In the genomic region with DNA sequence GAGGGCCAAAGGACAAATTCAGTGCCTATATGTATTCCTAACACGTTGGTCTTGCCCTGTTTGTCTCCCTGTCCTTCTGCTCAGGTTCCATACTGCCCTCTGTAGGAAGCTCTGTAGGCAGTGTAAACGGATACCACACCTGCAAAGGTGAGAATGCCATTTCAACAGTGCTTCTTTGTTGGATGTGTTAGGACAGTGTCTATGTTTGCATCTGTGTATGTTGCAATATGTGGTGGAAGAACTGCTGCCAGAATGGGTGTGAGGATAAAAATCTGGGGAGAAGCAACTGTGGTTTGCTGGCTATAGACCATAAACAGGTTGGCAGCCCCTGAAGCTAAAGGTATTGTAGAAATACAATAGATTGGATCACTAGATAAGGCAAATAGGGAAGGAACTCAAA, we compare ENCODE assay signal across 10 cellular contexts.
DNase-seq lines count a peak whose midpoint lies in the region; ATAC-seq and TF ChIP-seq lines count a peak whose summit lies in the region.
"Had no signal": no experiment of that assay in that cellular context is flagged by ENCODE, and none has a peak within 500 bp of the region (broad histone marks: within the 10 kb centered on the region; RNA-seq: fewer than 3 reads in every experiment).

No MANE protein-coding gene starts in this region.

- no peaks in the 10 kb centered on the region for H4K20me1 ChIP-seq in HCT116 (ENCODE audit: insufficient read depth)

- no peaks in the 10 kb centered on the region for H3K9me3 ChIP-seq in HCT116 (ENCODE audit: control insufficient read depth in 1 of 2, insufficient read depth in 1 of 2, low read depth in 1 of 2, low read length in 2 of 2)
- H3K9me3 ChIP-seq: SJSA1, uterus had no signal

- H3K27ac Mint-ChIP-seq in immature natural killer cell, result peak overlapping the region in 4 of 6 donors; percentile 2 to 63 (median 22)

- H3K27me3 ChIP-seq in HCT116 (ENCODE audit: insufficient read depth, low read length), result no peaks in the 10 kb centered on the region
- H3K27me3 ChIP-seq: SJSA1, uterus had no signal

- BruUV-seq in HCT116 (replicated peaks; lab: Mats Ljungman, UMichigan), result no TSS peak

- no peak for TF ChIP-seq POLR2A in HCT116 (IDR thresholded peaks at IDR 0.05; ENCODE audit: borderline replicate concordance, extremely low read depth, insufficient read depth, insufficient read length)

- H3K4me3 ChIP-seq in HCT116 (replicated peaks in 1 of 2; ENCODE audit: low read depth in 1 of 2, low read length in 2 of 2), result no peak overlapping the region
- H3K4me3 ChIP-seq: SJSA1, uterus had no signal

- no peaks in the 10 kb centered on the region for H3K9me2 ChIP-seq in HCT116 (ENCODE audit: insufficient read depth)

- H3K36me3 Mint-ChIP-seq in immature natural killer cell, result peaks cover 2 to 47% (median 45%) of the 10 kb centered on the region in 3 donors

- H3K27ac ChIP-seq in HCT116 (ENCODE audit: low read depth, low read length) (no peak overlapping the region), RWPE1 (no peak overlapping the region)
- H3K27ac ChIP-seq: SJSA1, uterus had no signal

- DNase-seq in COLO668 (lab: John Stamatoyannopoulos, UW; ENCODE audit: unreplicated experiment), result peak; percentile 56
- no peak for DNase-seq in HCT116 (ENCODE audit: low read depth, low spot score)
- peak; percentile 50 for DNase-seq in RWPE1 (ENCODE audit: low spot score)
- no peak for DNase-seq in immature natural killer cell
- DNase-seq: uterus had no signal

- intact Hi-C loops in HCT116 (cut with micrococcal nuclease), result no loop called here

- peaks cover 0 to 2% (median 0%) of the 10 kb centered on the region in 3 donors for H3K27me3 Mint-ChIP-seq in immature natural killer cell (ENCODE audit: low read depth in 3 of 3)

- no peak overlapping the region for H2AFZ ChIP-seq in HCT116 (ENCODE audit: low read depth, low read length, poor library complexity, severe bottlenecking)

- peak; percentile 99 for ATAC-seq in HCT116
- no peak for ATAC-seq in GM21529 (IDR thresholded peaks at IDR 0.05; ENCODE audit: unreplicated experiment)
- no peak for ATAC-seq in GM19463 (IDR thresholded peaks at IDR 0.05; ENCODE audit: unreplicated experiment)
- ATAC-seq in GM21515 (IDR thresholded peaks at IDR 0.05; ENCODE audit: unreplicated experiment), result no peak
- ATAC-seq in GM18861 (IDR thresholded peaks at IDR 0.05; ENCODE audit: unreplicated experiment), result no peak

- 0 out of 2 replicates have a peak overlapping the region, but pooled peaks have one; percentile 6 for H3K4me2 ChIP-seq in HCT116 (ENCODE audit: low read length)

- H3K9ac ChIP-seq in HCT116 (ENCODE audit: low read length), result no peak overlapping the region

- peaks cover 4 to 8% of the 10 kb centered on the region in 2 experiments; a peak in 3 of 4 replicates for H3K4me1 ChIP-seq in HCT116 (ENCODE audit: control insufficient read depth in 1 of 2, insufficient read depth in 2 of 2, low read length in 2 of 2)
- H3K4me1 ChIP-seq: SJSA1, uterus had no signal

- no peaks in the 10 kb centered on the region for H3K9me3 Mint-ChIP-seq in immature natural killer cell

- no peak overlapping the region for H3K4me3 Mint-ChIP-seq in immature natural killer cell

- POLR2A ChIA-PET in HCT116 (lab: Charles Lee) (interaction anchor here (1.6 to 2.4 kb wide), 2 partner anchors 10 to 14 kb away, joined by 6 to 7 read pairs; no protein-coding TSS in a partner anchor), RWPE1 (lab: Yijun Ruan, JAX; ENCODE audit: low non-redundant PET) (no interaction called here)

- H3K4me1 Mint-ChIP-seq in immature natural killer cell, result peaks cover 0 to 13% of the 10 kb centered on the region in 2 donors

- TF ChIP-seq CTCF in HCT116 (IDR thresholded peaks at IDR 0.05 in 2 of 3, conservative IDR thresholded peaks at IDR 0.05 in 1 of 3; ENCODE audit: borderline replicate concordance in 1 of 3, insufficient read depth in 1 of 3, low read depth in 2 of 3, low read length in 2 of 3) (peak; percentile 50 to 87 (median 84); a peak in 5 of 6 replicates), RWPE1 (conservative IDR thresholded peaks at IDR 0.05; ENCODE audit: low read depth) (peak; percentile 62)

- RAD21 ChIA-PET in HCT116 (lab: Charles Lee; ENCODE audit: low non-redundant PET in 1 of 2, low total read pairs in 2 of 2, uncharacterized antibody in 2 of 2, unreplicated experiment in 2 of 2), result no interaction called here

- H3K36me3 ChIP-seq in HCT116 (ENCODE audit: control insufficient read depth in 1 of 2, insufficient read depth in 2 of 2, low read length in 2 of 2), result no peaks in the 10 kb centered on the region
- H3K36me3 ChIP-seq: uterus had no signal

- CTCF ChIA-PET in HCT116 (lab: Charles Lee), result interaction anchor here (0.8 to 2.5 kb wide), 10 partner anchors 10 to 280 kb away, joined by 3 to 25 read pairs (median 6); no protein-coding TSS in a partner anchor
- CTCF ChIA-PET in RWPE1 (lab: Yijun Ruan, JAX), result interaction anchor here (0.5 to 2.1 kb wide), 10 partner anchors 9 to 1436 kb away, joined by 3 to 13 read pairs (median 3); no protein-coding TSS in a partner anchor

- peak; percentile 69 for TF ChIP-seq RAD21 in HCT116 (IDR thresholded peaks at IDR 0.05; ENCODE audit: low read depth)

- no peaks in the 10 kb centered on the region for H3K79me2 ChIP-seq in HCT116 (ENCODE audit: insufficient read depth, low read length)

TF ChIP-seq in HCT116, 20 proteins besides CTCF, POLR2A, EP300 and RAD21:
- TF ChIP-seq CEBPB (IDR thresholded peaks at IDR 0.05; ENCODE audit: low read depth) (0 out of 2 replicates have a peak, but pooled peaks have one; percentile 32), SP1 (IDR thresholded peaks at IDR 0.05; ENCODE audit: low read depth) (peak; percentile 7; the same call in 1 of the 2 replicates), SIN3A (IDR thresholded peaks at IDR 0.05; ENCODE audit: low read depth) (no peak), TCF7L2 (IDR thresholded peaks at IDR 0.05; ENCODE audit: borderline replicate concordance, extremely low read depth, insufficient read depth, insufficient read length) (no peak), ELF1 (IDR thresholded peaks at IDR 0.05; ENCODE audit: borderline replicate concordance, low read depth) (no peak), ZFX (IDR thresholded peaks at IDR 0.05) (no peak), EZH2 (IDR thresholded peaks at IDR 0.05) (no peak), REST (IDR thresholded peaks at IDR 0.05; ENCODE audit: low read depth) (no peak), YY1 (IDR thresholded peaks at IDR 0.05; ENCODE audit: extremely low read depth, insufficient replicate concordance, low read depth, low read length) (no peak), CBX3 (IDR thresholded peaks at IDR 0.05; ENCODE audit: low read depth) (no peak), ZNF274 (IDR thresholded peaks at IDR 0.05; ENCODE audit: low read depth, low read length) (no peak), SRF (IDR thresholded peaks at IDR 0.05; ENCODE audit: low read depth) (no peak), EGR1 (IDR thresholded peaks at IDR 0.05; ENCODE audit: low read depth) (no peak)
- TF ChIP-seq, protein P1, sequence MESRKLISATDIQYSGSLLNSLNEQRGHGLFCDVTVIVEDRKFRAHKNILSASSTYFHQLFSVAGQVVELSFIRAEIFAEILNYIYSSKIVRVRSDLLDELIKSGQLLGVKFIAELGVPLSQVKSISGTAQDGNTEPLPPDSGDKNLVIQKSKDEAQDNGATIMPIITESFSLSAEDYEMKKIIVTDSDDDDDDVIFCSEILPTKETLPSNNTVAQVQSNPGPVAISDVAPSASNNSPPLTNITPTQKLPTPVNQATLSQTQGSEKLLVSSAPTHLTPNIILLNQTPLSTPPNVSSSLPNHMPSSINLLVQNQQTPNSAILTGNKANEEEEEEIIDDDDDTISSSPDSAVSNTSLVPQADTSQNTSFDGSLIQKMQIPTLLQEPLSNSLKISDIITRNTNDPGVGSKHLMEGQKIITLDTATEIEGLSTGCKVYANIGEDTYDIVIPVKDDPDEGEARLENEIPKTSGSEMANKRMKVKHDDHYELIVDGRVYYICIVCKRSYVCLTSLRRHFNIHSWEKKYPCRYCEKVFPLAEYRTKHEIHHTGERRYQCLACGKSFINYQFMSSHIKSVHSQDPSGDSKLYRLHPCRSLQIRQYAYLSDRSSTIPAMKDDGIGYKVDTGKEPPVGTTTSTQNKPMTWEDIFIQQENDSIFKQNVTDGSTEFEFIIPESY (IDR thresholded peaks at IDR 0.05; ENCODE audit: extremely low read depth, insufficient replicate concordance, low read length), result no peak
- TF ChIP-seq, protein P2, sequence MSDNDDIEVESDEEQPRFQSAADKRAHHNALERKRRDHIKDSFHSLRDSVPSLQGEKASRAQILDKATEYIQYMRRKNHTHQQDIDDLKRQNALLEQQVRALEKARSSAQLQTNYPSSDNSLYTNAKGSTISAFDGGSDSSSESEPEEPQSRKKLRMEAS (IDR thresholded peaks at IDR 0.05), result no peak

Comparison
In these comparisons a context has a peak if more than half of its experiments do, and no peak if none do; other contexts are left out.
1. DNase-seq: peak in COLO668 (single experiment) and RWPE1 (single experiment); none in HCT116 (single experiment) and immature natural killer cell (0 of 3).